Comparison of ENCODE assay signal across 8 cellular contexts in the genomic region with DNA sequence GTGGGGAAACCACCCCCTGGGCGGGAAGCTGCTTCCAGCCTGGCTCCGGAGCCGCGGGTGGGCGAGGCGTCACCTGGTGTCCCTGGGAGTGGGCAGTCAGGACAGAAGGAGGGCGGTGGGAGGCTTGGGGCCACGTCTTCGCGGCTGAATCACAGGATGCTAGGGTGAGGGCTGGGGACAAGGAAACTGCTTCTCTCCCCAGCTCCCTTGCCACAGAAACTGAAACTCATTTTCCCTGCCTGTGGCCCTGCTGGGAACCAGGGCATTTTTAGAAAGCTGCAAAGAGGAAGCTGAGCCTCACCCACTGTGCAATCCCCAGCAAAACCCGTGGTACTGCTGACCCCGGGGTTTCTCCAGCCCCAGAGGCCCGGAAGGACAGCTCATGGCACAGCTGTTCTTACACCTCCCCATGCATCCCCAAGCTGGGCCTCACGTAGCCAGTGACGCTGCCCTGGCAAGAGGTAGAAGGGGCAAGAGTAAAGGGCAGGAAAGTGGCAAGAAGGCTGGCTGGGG. TPM values are rescaled to one million over a fixed set of nuclear protein-coding genes. Genes with fewer than 3 reads are reported as not detected.
A peak's percentile ranks its signal among the peaks of the same experiment; 100 is the strongest.
DNase-seq lines count a peak whose midpoint lies in the region; ATAC-seq and TF ChIP-seq lines count a peak whose summit lies in the region.

No MANE protein-coding gene starts in this region.

- intact Hi-C loops in activated CD4-positive, alpha-beta T cell treated with anti-CD3 and anti-CD28 coated beads for 36 hours (cut with DNase I, micrococcal nuclease) = loop anchor here in 1 of 2 experiments (1.0 kb wide), 1 partner anchor 8 kb away; a partner anchor contains a TSS
- intact Hi-C loops in mammary epithelial cell (cut with micrococcal nuclease) = no loop called here

- no peak for TF ChIP-seq EP300 in SK-N-SH (IDR thresholded peaks at IDR 0.05; ENCODE audit: borderline replicate concordance in 1 of 2, low read depth in 1 of 2, low read length in 1 of 2)

- CTCF ChIA-PET in activated CD4-positive, alpha-beta T cell treated with anti-CD3 and anti-CD28 coated beads for 36 hours (lab: Charles Lee) = interaction anchor here (0.7 to 2.7 kb wide), 12 partner anchors 9 to 891 kb away, joined by 3 to 14 read pairs (median 6); a partner anchor contains a TSS
- CTCF ChIA-PET in SK-N-SH (lab: Yijun Ruan, JAX) (interaction anchor here (1.0 to 56.8 kb wide), 10 partner anchors 3 to 563 kb away, joined by 3 to 1687 read pairs (median 7); a partner anchor contains a TSS), mammary epithelial cell (lab: Charles Lee; ENCODE audit: low non-redundant PET) (no interaction called here)

- peaks cover 13 to 55% of the 10 kb centered on the region in 2 experiments; a peak in 3 of 4 replicates for H3K4me1 ChIP-seq in SK-N-SH (ENCODE audit: control insufficient read depth in 1 of 2, insufficient read depth in 2 of 2, low read depth in 1 of 2, low read length in 1 of 2)
- H3K4me1 ChIP-seq in mammary epithelial cell (ENCODE audit: insufficient read depth, low read length) = peaks cover 21% of the 10 kb centered on the region

- H3K36me3 Mint-ChIP-seq in activated CD4-positive, alpha-beta T cell treated with anti-CD3 and anti-CD28 coated beads for 36 hours (ENCODE audit: low read depth) = peaks cover 2% of the 10 kb centered on the region

- H3K9me3 ChIP-seq in SK-N-SH = no peaks in the 10 kb centered on the region
- H3K9me3 ChIP-seq in mammary epithelial cell (replicated peaks; ENCODE audit: insufficient read depth, low read length) = no peaks in the 10 kb centered on the region

- dilution Hi-C loops in mammary epithelial cell (cut with HindIII; ENCODE audit: low sequenced_read_pairs) = no loop called here

- no peaks in the 10 kb centered on the region for H3K27me3 Mint-ChIP-seq in activated CD4-positive, alpha-beta T cell treated with anti-CD3 and anti-CD28 coated beads for 36 hours

- 65% methylated on average over 15 of the region's 15 CpGs for WGBS in SK-N-SH (ENCODE audit: low lambda C conversion rate)
- 36% methylated on average over 15 of the region's 15 CpGs for WGBS in mammary epithelial cell (ENCODE audit: low coverage, missing lambda C conversion rate)

- H3K79me2 ChIP-seq in SK-N-SH (ENCODE audit: insufficient read depth) = peaks cover 14% of the 10 kb centered on the region; the same call in 1 of the 2 replicates
- H3K79me2 ChIP-seq in mammary epithelial cell (ENCODE audit: insufficient read depth, low read length) = peaks cover 50% of the 10 kb centered on the region

- H3K27me3 ChIP-seq in SK-N-SH (ENCODE audit: insufficient read depth) = no peaks in the 10 kb centered on the region
- H3K27me3 ChIP-seq in mammary epithelial cell (ENCODE audit: insufficient read depth, low read length) = no peaks in the 10 kb centered on the region

- TF ChIP-seq RAD21 in SK-N-SH (IDR thresholded peaks at IDR 0.05; ENCODE audit: low read length) = no peak

- H3K4me1 Mint-ChIP-seq in activated CD4-positive, alpha-beta T cell treated with anti-CD3 and anti-CD28 coated beads for 36 hours = peaks cover 34% of the 10 kb centered on the region

- no peak overlapping the region for H3K9ac ChIP-seq in SK-N-SH
- no peak overlapping the region for H3K9ac ChIP-seq in mammary epithelial cell (ENCODE audit: insufficient read depth, low read length)

- H4K20me1 ChIP-seq in SK-N-SH (ENCODE audit: insufficient read depth) (no peaks in the 10 kb centered on the region), mammary epithelial cell (ENCODE audit: insufficient read depth, low read length) (no peaks in the 10 kb centered on the region)

- in situ Hi-C loops in mammary epithelial cell (cut with MboI; ENCODE audit: low sequenced_read_pairs in 2 of 2) = no loop called here

- H3K36me3 ChIP-seq in SK-N-SH (replicated peaks in 1 of 2; ENCODE audit: control insufficient read depth in 1 of 2, insufficient read depth in 2 of 2, low read length in 1 of 2) = no peaks in the 10 kb centered on the region
- H3K36me3 ChIP-seq in mammary epithelial cell (ENCODE audit: insufficient read depth, low read length) = no peaks in the 10 kb centered on the region

- peak overlapping the region; percentile 48 for H3K4me3 Mint-ChIP-seq in activated CD4-positive, alpha-beta T cell treated with anti-CD3 and anti-CD28 coated beads for 36 hours

- DNase-seq in activated CD4-positive, alpha-beta T cell treated with anti-CD3 and anti-CD28 coated beads for 36 hours = peak; percentile 78
- DNase-seq in activated CD4-positive, alpha-beta T cell treated with anti-CD3 and anti-CD28 coated beads for 1 hour = no peak
- DNase-seq in SK-N-SH (no peak), mammary epithelial cell (peak; percentile 81), left lobe of liver (ENCODE audit: low spot score) (no peak), NCI-H1092 treated with DMSO at 0.1 percent for 48 hours (lab: John Stamatoyannopoulos, UW) (no peak)
- peak; percentile 69 for DNase-seq in stimulated activated CD8-positive, alpha-beta memory T cell treated with anti-CD3 and anti-CD28 coated beads, Interleukin-4, amount 100 ng/mL, for 48 hours

- H3K4me2 ChIP-seq in SK-N-SH (peak overlapping the region; percentile 38; the same call in 1 of the 2 replicates), mammary epithelial cell (ENCODE audit: insufficient read depth, low read depth, low read length) (no peak overlapping the region)

- peak overlapping the region; percentile 81 for H3K27ac Mint-ChIP-seq in activated CD4-positive, alpha-beta T cell treated with anti-CD3 and anti-CD28 coated beads for 36 hours

- H3K4me3 ChIP-seq in SK-N-SH (ENCODE audit: low read depth in 2 of 2, low read length in 1 of 2) (no peak overlapping the region), mammary epithelial cell (replicated peaks in 1 of 3; ENCODE audit: insufficient read depth in 1 of 3, low read depth in 2 of 3, low read length in 3 of 3) (no peak overlapping the region)

- no TSS peak for BruUV-seq in mammary epithelial cell (replicated peaks; lab: Mats Ljungman, UMichigan)

- POLR2A ChIA-PET in activated CD4-positive, alpha-beta T cell treated with anti-CD3 and anti-CD28 coated beads for 36 hours (lab: Charles Lee) = interaction anchor here (0.6 to 1.1 kb wide), 2 partner anchors 14 to 64 kb away, joined by 3 read pairs; no protein-coding TSS in a partner anchor
- POLR2A ChIA-PET in SK-N-SH (lab: Yijun Ruan, JAX) = no interaction called here

- H3K9me3 Mint-ChIP-seq in activated CD4-positive, alpha-beta T cell treated with anti-CD3 and anti-CD28 coated beads for 36 hours (ENCODE audit: low read depth) = no peaks in the 10 kb centered on the region

- no peak overlapping the region for H3K27ac ChIP-seq in SK-N-SH (ENCODE audit: low read depth in 2 of 2, low read length in 1 of 2)
- no peak overlapping the region for H3K27ac ChIP-seq in mammary epithelial cell (ENCODE audit: insufficient read depth, low read depth, low read length)

- H2AFZ ChIP-seq in SK-N-SH (ENCODE audit: low read depth) (no peak overlapping the region), mammary epithelial cell (ENCODE audit: low read depth, low read length) (no peak overlapping the region)

- TF ChIP-seq CTCF in SK-N-SH (IDR thresholded peaks at IDR 0.05) (no peak), mammary epithelial cell (conservative IDR thresholded peaks at IDR 0.05 in 1 of 2, IDR thresholded peaks at IDR 0.05 in 1 of 2; ENCODE audit: extremely low read depth in 1 of 2, insufficient read depth in 1 of 2, low read depth in 1 of 2, low read length in 2 of 2) (no peak)

- H3K9me2 ChIP-seq in SK-N-SH = no peaks in the 10 kb centered on the region

- peak; percentile 80 for ATAC-seq in activated CD4-positive, alpha-beta T cell treated with anti-CD3 and anti-CD28 coated beads for 36 hours
- ATAC-seq in HG03025 (IDR thresholded peaks at IDR 0.05; ENCODE audit: low FRiP score, unreplicated experiment) (peak; percentile 11), left lobe of liver (peak; percentile 28)

- peaks cover 5% of the 10 kb centered on the region for H3F3A ChIP-seq in SK-N-SH (replicated peaks; ENCODE audit: insufficient read depth)

RNA-seq across cellular contexts. Expression of a gene that starts 8.2 kb away (rescaled TPM):
- total RNA-seq in activated CD4-positive, alpha-beta T cell treated with anti-CD3 and anti-CD28 coated beads for 36 hours = 10 to 100 TPM; 23.9 to 28.4 TPM
- polyA plus RNA-seq in SK-N-SH (2012; rRNA removed) (14.0 and 16.1 TPM in 2 replicates), mammary epithelial cell (30.6 TPM)
- 7.0 and 9.1 TPM in 2 replicates for polyA plus RNA-seq in SK-N-SH (2012; cell fraction: cytosol; rRNA removed)
- 51.9 and 65.9 TPM in 2 replicates for polyA plus RNA-seq in SK-N-SH (2012; cell fraction: nucleus; rRNA removed)
- total RNA-seq in mammary epithelial cell (10 to 100 TPM; 22.0 to 51.3 TPM), left lobe of liver (8.9 TPM)
- polyA minus RNA-seq in mammary epithelial cell = 21.1 TPM

RNA-seq across cellular contexts. Expression of a gene that starts 25.6 kb away (rescaled TPM):
- total RNA-seq in activated CD4-positive, alpha-beta T cell treated with anti-CD3 and anti-CD28 coated beads for 36 hours = under 1 TPM in 1 of 2 experiments, not detected in 1; 0.16 TPM
- 0.26 TPM in 1 of 2 replicates, not detected in the other for polyA plus RNA-seq in SK-N-SH (2012; rRNA removed)
- 0.04 and 0.07 TPM in 2 replicates for polyA plus RNA-seq in SK-N-SH (2012; cell fraction: cytosol; rRNA removed)
- polyA plus RNA-seq in SK-N-SH (2012; cell fraction: nucleus; rRNA removed) = 0.56 and 1.2 TPM in 2 replicates
- not detected for total RNA-seq in mammary epithelial cell
- polyA plus RNA-seq in mammary epithelial cell = 0.16 TPM
- not detected for polyA minus RNA-seq in mammary epithelial cell
- not detected for total RNA-seq in left lobe of liver

RNA-seq across cellular contexts. Expression of a gene that starts 40.1 kb away (rescaled TPM):
- total RNA-seq in activated CD4-positive, alpha-beta T cell treated with anti-CD3 and anti-CD28 coated beads for 36 hours = 10 to 100 TPM; 28.1 to 30.7 TPM
- 20.0 and 25.4 TPM in 2 replicates for polyA plus RNA-seq in SK-N-SH (2012; rRNA removed)
- 9.8 and 16.2 TPM in 2 replicates for polyA plus RNA-seq in SK-N-SH (2012; cell fraction: cytosol; rRNA removed)
- polyA plus RNA-seq in SK-N-SH (2012; cell fraction: nucleus; rRNA removed) = 54.5 and 60.1 TPM in 2 replicates
- 10 to 100 TPM; 20.8 to 21.3 TPM for total RNA-seq in mammary epithelial cell
- polyA plus RNA-seq in mammary epithelial cell = 14.9 TPM
- polyA minus RNA-seq in mammary epithelial cell = 102 TPM
- 9.8 TPM for total RNA-seq in left lobe of liver

RNA-seq across cellular contexts. Expression of a gene that starts 44.5 kb away (rescaled TPM):
- total RNA-seq in activated CD4-positive, alpha-beta T cell treated with anti-CD3 and anti-CD28 coated beads for 36 hours = not detected
- 1.7 and 3.7 TPM in 2 replicates for polyA plus RNA-seq in SK-N-SH (2012; rRNA removed)
- polyA plus RNA-seq in SK-N-SH (2012; cell fraction: cytosol; rRNA removed) = 1.3 and 3.2 TPM in 2 replicates
- polyA plus RNA-seq in SK-N-SH (2012; cell fraction: nucleus; rRNA removed) = 1.1 and 1.7 TPM in 2 replicates
- total RNA-seq in mammary epithelial cell = 10 to 100 TPM in 1 of 2 donors, 1 to 10 TPM in 1; 3.3 to 17.0 TPM
- 18.8 TPM for polyA plus RNA-seq in mammary epithelial cell
- 18.6 TPM for polyA minus RNA-seq in mammary epithelial cell
- total RNA-seq in left lobe of liver = 5.0 TPM

RNA-seq across cellular contexts. Expression of a gene that starts 46.8 kb away (rescaled TPM):
- not detected for total RNA-seq in activated CD4-positive, alpha-beta T cell treated with anti-CD3 and anti-CD28 coated beads for 36 hours
- polyA plus RNA-seq in SK-N-SH (2012; rRNA removed) = 2.2 and 5.0 TPM in 2 replicates
- polyA plus RNA-seq in SK-N-SH (2012; cell fraction: cytosol; rRNA removed) = 5.8 and 8.0 TPM in 2 replicates
- 5.6 and 13.2 TPM in 2 replicates for polyA plus RNA-seq in SK-N-SH (2012; cell fraction: nucleus; rRNA removed)
- total RNA-seq in mammary epithelial cell = 1 to 10 TPM in 1 of 2 donors, under 1 TPM in 1; 0.66 to 1.2 TPM
- 0.71 TPM for polyA plus RNA-seq in mammary epithelial cell
- not detected for polyA minus RNA-seq in mammary epithelial cell
- total RNA-seq in left lobe of liver = 0.15 TPM

Comparison
In these comparisons a context has a peak if more than half of its experiments do, and no peak if none do; other contexts are left out.
1. DNase-seq: peak in activated CD4-positive, alpha-beta T cell treated with anti-CD3 and anti-CD28 coated beads for 36 hours (single experiment), mammary epithelial cell (single experiment) and stimulated activated CD8-positive, alpha-beta memory T cell treated with anti-CD3 and anti-CD28 coated beads, Interleukin-4, amount 100 ng/mL, for 48 hours (single experiment); none in activated CD4-positive, alpha-beta T cell treated with anti-CD3 and anti-CD28 coated beads for 1 hour (single experiment), SK-N-SH (single experiment), left lobe of liver (single experiment) and NCI-H1092 treated with DMSO at 0.1 percent for 48 hours (single experiment).
2. ATAC-seq: peak in every context shown above with its lines; median percentile 80 in activated CD4-positive, alpha-beta T cell treated with anti-CD3 and anti-CD28 coated beads for 36 hours; 28 in left lobe of liver; 11 in HG03025.